Comparison of ENCODE assay signal across 10 cellular contexts in the genomic region with DNA sequence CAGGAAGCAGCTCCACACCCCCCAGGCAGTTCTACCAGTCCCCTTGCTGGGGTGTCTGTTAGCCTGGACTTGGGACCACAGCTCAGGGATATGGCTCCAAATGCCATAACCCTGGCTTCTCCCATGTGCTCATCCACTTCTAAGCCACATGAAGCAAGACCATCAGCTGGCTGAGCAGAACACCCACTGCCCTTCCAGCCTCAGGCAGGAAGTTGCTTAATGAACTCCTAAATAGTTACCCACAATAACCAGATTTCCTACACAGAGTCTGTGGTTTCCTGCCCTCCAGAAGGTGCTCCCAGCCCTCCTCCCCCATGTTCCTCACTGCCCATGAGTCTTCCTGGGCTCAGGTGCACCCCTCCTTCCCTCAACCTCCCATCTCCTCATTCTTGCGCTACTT.
DNase-seq lines count a peak whose midpoint lies in the region; ATAC-seq and TF ChIP-seq lines count a peak whose summit lies in the region.
"Had no signal": no experiment of that assay in that cellular context is flagged by ENCODE, and none has a peak within 500 bp of the region (broad histone marks: within the 10 kb centered on the region; RNA-seq: fewer than 3 reads in every experiment).

No MANE protein-coding gene starts in this region.

- DNase-seq in A673 (ENCODE audit: low spot score): peak; percentile 21
- DNase-seq in GDM1 (lab: John Stamatoyannopoulos, UW): peak; percentile 61
- peak; percentile 21 for DNase-seq in SIG-M5 (lab: John Stamatoyannopoulos, UW)
- no peak for DNase-seq in NK-92 (lab: John Stamatoyannopoulos, UW; ENCODE audit: unreplicated experiment)
- DNase-seq in WTC11 (ENCODE audit: low spot score): no peak
- DNase-seq: amygdala, foreskin keratinocyte had no signal

- no peak overlapping the region for H3K4me3 ChIP-seq in A673 (ENCODE audit: low read depth, low read length, poor library complexity, severe bottlenecking)

- no peak overlapping the region for H3K27ac ChIP-seq in A673 (ENCODE audit: low read depth, low read length, poor library complexity, severe bottlenecking)
- H3K27ac ChIP-seq: foreskin keratinocyte had no signal

- no peak overlapping the region for H3K4me3 Mint-ChIP-seq in dendritic cell treated with granulocyte-macrophage colony-stimulating factor and Interleukin-4, amounts not matched to agents 40 ng/mL and 50 ng/mL, for 4 days
- no peak overlapping the region for H3K4me3 Mint-ChIP-seq in WTC11

- intact Hi-C loops in A673 (cut with micrococcal nuclease; ENCODE audit: unreplicated experiment): no loop called here
- intact Hi-C loops in dendritic cell treated with granulocyte-macrophage colony-stimulating factor and Interleukin-4, amounts not matched to agents 40 ng/mL and 50 ng/mL, for 4 days (cut with micrococcal nuclease): no loop called here

- CTCF ChIA-PET in A673 (lab: Charles Lee) (no interaction called here), WTC11 (lab: Charles Lee) (no interaction called here)

- peaks cover 11% of the 10 kb centered on the region for H3K27me3 Mint-ChIP-seq in dendritic cell treated with granulocyte-macrophage colony-stimulating factor and Interleukin-4, amounts not matched to agents 40 ng/mL and 50 ng/mL, for 4 days
- H3K27me3 Mint-ChIP-seq in WTC11 (ENCODE audit: low read depth): no peaks in the 10 kb centered on the region; the same call in 1 of the 2 replicates

- H3K36me3 ChIP-seq in A673 (ENCODE audit: insufficient read depth, low read length, poor library complexity, severe bottlenecking): no peaks in the 10 kb centered on the region

- no peaks in the 10 kb centered on the region for H3K9me3 Mint-ChIP-seq in dendritic cell treated with granulocyte-macrophage colony-stimulating factor and Interleukin-4, amounts not matched to agents 40 ng/mL and 50 ng/mL, for 4 days
- no peaks in the 10 kb centered on the region; the same call in 1 of the 2 replicates for H3K9me3 Mint-ChIP-seq in WTC11

- POLR2A ChIA-PET in A673 (lab: Charles Lee; ENCODE audit: low non-redundant PET): no interaction called here
- POLR2A ChIA-PET in WTC11 (lab: Charles Lee): no interaction called here

- H3K4me1 Mint-ChIP-seq in dendritic cell treated with granulocyte-macrophage colony-stimulating factor and Interleukin-4, amounts not matched to agents 40 ng/mL and 50 ng/mL, for 4 days (ENCODE audit: low read depth): peaks cover 34% of the 10 kb centered on the region
- H3K4me1 Mint-ChIP-seq in WTC11: no peaks in the 10 kb centered on the region

- H3K27me3 ChIP-seq in A673 (replicated peaks; ENCODE audit: insufficient read depth, low read depth, low read length, poor library complexity): no peaks in the 10 kb centered on the region
- H3K27me3 ChIP-seq: foreskin keratinocyte had no signal

- ATAC-seq in WTC11: no peak
- ATAC-seq in HG03521 (IDR thresholded peaks at IDR 0.05; ENCODE audit: unreplicated experiment): no peak
- no peak for ATAC-seq in HG02798 (IDR thresholded peaks at IDR 0.05; ENCODE audit: poor library complexity, unreplicated experiment)
- ATAC-seq: foreskin keratinocyte had no signal

- peak overlapping the region; percentile 0 for H3K27ac Mint-ChIP-seq in dendritic cell treated with granulocyte-macrophage colony-stimulating factor and Interleukin-4, amounts not matched to agents 40 ng/mL and 50 ng/mL, for 4 days
- H3K27ac Mint-ChIP-seq in WTC11: no peak overlapping the region

- H3K4me1 ChIP-seq in A673 (ENCODE audit: insufficient read depth, low read length, poor library complexity, severe bottlenecking): no peaks in the 10 kb centered on the region
- H3K4me1 ChIP-seq: foreskin keratinocyte had no signal

- no peaks in the 10 kb centered on the region for H3K36me3 Mint-ChIP-seq in dendritic cell treated with granulocyte-macrophage colony-stimulating factor and Interleukin-4, amounts not matched to agents 40 ng/mL and 50 ng/mL, for 4 days (ENCODE audit: low read depth)
- H3K36me3 Mint-ChIP-seq in WTC11: no peaks in the 10 kb centered on the region

- BruUV-seq in A673 (replicated peaks; lab: Mats Ljungman, UMichigan): no TSS peak

- TF ChIP-seq CTCF in A673 (conservative IDR thresholded peaks at IDR 0.05; ENCODE audit: low read depth, low read length): no peak
- no peak for TF ChIP-seq CTCF in WTC11 (IDR thresholded peaks at IDR 0.05)

- H3K9me3 ChIP-seq in A673 (ENCODE audit: low read depth, low read length, poor library complexity, severe bottlenecking): no peaks in the 10 kb centered on the region

TF ChIP-seq in WTC11, 78 proteins besides CTCF, POLR2A, EP300 and RAD21:
- TF ChIP-seq NFYB (CRISPR knock-in tag; conservative IDR thresholded peaks at IDR 0.05; ENCODE audit: low read depth) (no peak), ETV6 (CRISPR knock-in tag; IDR thresholded peaks at IDR 0.05) (no peak), FOXJ3 (CRISPR knock-in tag; IDR thresholded peaks at IDR 0.05; ENCODE audit: borderline replicate concordance) (no peak), GTF2I (CRISPR knock-in tag; conservative IDR thresholded peaks at IDR 0.05) (no peak), NR2C2 (CRISPR knock-in tag; IDR thresholded peaks at IDR 0.05) (no peak), ZNF263 (CRISPR knock-in tag; IDR thresholded peaks at IDR 0.05; ENCODE audit: low read depth) (no peak), TP53 (CRISPR knock-in tag; IDR thresholded peaks at IDR 0.05) (no peak), ZNF121 (CRISPR knock-in tag; IDR thresholded peaks at IDR 0.05) (no peak), NR3C1 (CRISPR knock-in tag; conservative IDR thresholded peaks at IDR 0.05; ENCODE audit: low read depth) (no peak), EMX1 (CRISPR knock-in tag; IDR thresholded peaks at IDR 0.05) (no peak)
- TF ChIP-seq, protein P1, sequence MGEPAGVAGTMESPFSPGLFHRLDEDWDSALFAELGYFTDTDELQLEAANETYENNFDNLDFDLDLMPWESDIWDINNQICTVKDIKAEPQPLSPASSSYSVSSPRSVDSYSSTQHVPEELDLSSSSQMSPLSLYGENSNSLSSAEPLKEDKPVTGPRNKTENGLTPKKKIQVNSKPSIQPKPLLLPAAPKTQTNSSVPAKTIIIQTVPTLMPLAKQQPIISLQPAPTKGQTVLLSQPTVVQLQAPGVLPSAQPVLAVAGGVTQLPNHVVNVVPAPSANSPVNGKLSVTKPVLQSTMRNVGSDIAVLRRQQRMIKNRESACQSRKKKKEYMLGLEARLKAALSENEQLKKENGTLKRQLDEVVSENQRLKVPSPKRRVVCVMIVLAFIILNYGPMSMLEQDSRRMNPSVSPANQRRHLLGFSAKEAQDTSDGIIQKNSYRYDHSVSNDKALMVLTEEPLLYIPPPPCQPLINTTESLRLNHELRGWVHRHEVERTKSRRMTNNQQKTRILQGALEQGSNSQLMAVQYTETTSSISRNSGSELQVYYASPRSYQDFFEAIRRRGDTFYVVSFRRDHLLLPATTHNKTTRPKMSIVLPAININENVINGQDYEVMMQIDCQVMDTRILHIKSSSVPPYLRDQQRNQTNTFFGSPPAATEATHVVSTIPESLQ (CRISPR knock-in tag; IDR thresholded peaks at IDR 0.05): no peak

Comparison
In these comparisons a context has a peak if more than half of its experiments do, and no peak if none do; other contexts are left out.
1. DNase-seq: peak in A673 (single experiment), GDM1 (single experiment) and SIG-M5 (single experiment); none in NK-92 (single experiment) and WTC11 (single experiment).